In the genomic region with DNA sequence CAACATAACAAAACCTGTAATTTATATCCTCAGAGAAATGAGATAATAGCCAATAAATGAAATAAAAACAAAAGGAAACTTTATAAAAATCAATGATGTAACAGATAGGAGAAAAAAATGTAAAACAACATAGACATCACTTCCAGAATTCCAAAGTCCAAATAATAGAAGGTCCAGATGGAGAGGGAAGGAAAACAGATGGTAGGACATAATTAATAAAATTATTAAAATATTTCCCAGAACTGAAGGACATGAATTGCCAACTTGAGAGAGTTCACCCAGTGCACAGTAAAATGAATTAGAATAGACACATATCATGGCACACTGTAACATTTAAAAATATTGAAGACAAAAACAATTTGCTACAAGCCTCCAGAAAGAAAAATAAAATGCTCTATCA, we compare ENCODE assay signal across 22 cellular contexts.
DNase-seq lines count a peak whose midpoint lies in the region; ATAC-seq, FAIRE-seq and TF ChIP-seq lines count a peak whose summit lies in the region.
"Had no signal": no experiment of that assay in that cellular context is flagged by ENCODE, and none has a peak within 500 bp of the region (broad histone marks: within the 10 kb centered on the region; RNA-seq: fewer than 3 reads in every experiment).

No MANE protein-coding gene starts in this region.

- peaks cover 17% of the 10 kb centered on the region for H3K4me1 Mint-ChIP-seq in MCF 10A (ENCODE audit: insufficient read depth, unreplicated experiment)
- H3K4me1 Mint-ChIP-seq: IgD-negative memory B cell had no signal

- H3K4me3 ChIP-seq in breast epithelium = no peak overlapping the region
- no peak overlapping the region for H3K4me3 ChIP-seq in mammary epithelial cell (replicated peaks in 1 of 3; ENCODE audit: insufficient read depth in 1 of 3, low read depth in 2 of 3, low read length in 3 of 3)
- no peak overlapping the region for H3K4me3 ChIP-seq in keratinocyte (ENCODE audit: control insufficient read depth in 2 of 3, extremely low read depth in 1 of 3, insufficient read depth in 2 of 3, low read depth in 1 of 3, low read length in 3 of 3)
- H3K4me3 ChIP-seq in pancreas = no peak overlapping the region
- H3K4me3 ChIP-seq: Peyer's patch, SJSA1 had no signal

- in situ Hi-C loops in mammary epithelial cell (cut with MboI; ENCODE audit: low sequenced_read_pairs in 2 of 2) = no loop called here

- CTCF ChIA-PET in MCF 10A (lab: Yijun Ruan, JAX) = no interaction called here
- CTCF ChIA-PET in mammary epithelial cell (lab: Charles Lee; ENCODE audit: low non-redundant PET) = no interaction called here

- H3K9ac ChIP-seq in mammary epithelial cell (ENCODE audit: insufficient read depth, low read length) (no peak overlapping the region), keratinocyte (ENCODE audit: control insufficient read depth, extremely low read depth, insufficient read depth, low read length) (no peak overlapping the region)

- intact Hi-C loops in MCF 10A (cut with micrococcal nuclease) = loop anchor here (5.0 kb wide), 1 partner anchor 365 kb away; no protein-coding TSS in a partner anchor
- intact Hi-C loops in breast epithelium (cut with DNase I; ENCODE audit: low total_unique reads) = no loop called here
- intact Hi-C loops in mammary epithelial cell (cut with micrococcal nuclease) = no loop called here
- intact Hi-C loops in pancreas (cut with DNase I) = no loop called here

- BruUV-seq in MCF 10A (replicated peaks; lab: Mats Ljungman, UMichigan) (no TSS peak), mammary epithelial cell (replicated peaks; lab: Mats Ljungman, UMichigan) (no TSS peak)

- TF ChIP-seq CTCF in MCF 10A (IDR thresholded peaks at IDR 0.05; ENCODE audit: unreplicated experiment) (no peak), breast epithelium (IDR thresholded peaks at IDR 0.05) (no peak), mammary epithelial cell (conservative IDR thresholded peaks at IDR 0.05 in 1 of 2, IDR thresholded peaks at IDR 0.05 in 1 of 2; ENCODE audit: extremely low read depth in 1 of 2, insufficient read depth in 1 of 2, low read depth in 1 of 2, low read length in 2 of 2) (no peak), keratinocyte (optimal IDR thresholded peaks at IDR 0.05 in 1 of 3, IDR thresholded peaks at IDR 0.05 in 1 of 3, conservative IDR thresholded peaks at IDR 0.05 in 1 of 3; ENCODE audit: extremely low read depth in 1 of 3, insufficient read depth in 2 of 3, low read length in 3 of 3) (no peak), pancreas (IDR thresholded peaks at IDR 0.05) (no peak)

- H2AFZ ChIP-seq in mammary epithelial cell (ENCODE audit: low read depth, low read length) (peak overlapping the region; percentile 51), keratinocyte (ENCODE audit: control insufficient read depth, low read length) (no peak overlapping the region)

- H3K27me3 ChIP-seq in breast epithelium = no peaks in the 10 kb centered on the region
- H3K27me3 ChIP-seq in mammary epithelial cell (ENCODE audit: insufficient read depth, low read length) = no peaks in the 10 kb centered on the region
- H3K27me3 ChIP-seq in keratinocyte (ENCODE audit: control insufficient read depth, extremely low read depth, insufficient read depth, low read length) = no peaks in the 10 kb centered on the region
- H3K27me3 ChIP-seq in pancreas = no peaks in the 10 kb centered on the region
- H3K27me3 ChIP-seq: Peyer's patch, SJSA1 had no signal

- H3K9me3 ChIP-seq in breast epithelium (peaks cover 0 to 8% of the 10 kb centered on the region in 2 donors), mammary epithelial cell (replicated peaks; ENCODE audit: insufficient read depth, low read length) (no peaks in the 10 kb centered on the region), keratinocyte (ENCODE audit: control insufficient read depth, low read depth, low read length) (no peaks in the 10 kb centered on the region), pancreas (no peaks in the 10 kb centered on the region)
- H3K9me3 ChIP-seq: Peyer's patch, SJSA1 had no signal

- H3K4me3 Mint-ChIP-seq in MCF 10A (ENCODE audit: unreplicated experiment) = no peak overlapping the region
- H3K4me3 Mint-ChIP-seq: CD8-positive, alpha-beta T cell; IgD-negative memory B cell had no signal

- no peaks in the 10 kb centered on the region for H3K79me2 ChIP-seq in mammary epithelial cell (ENCODE audit: insufficient read depth, low read length)
- H3K79me2 ChIP-seq in keratinocyte (ENCODE audit: control insufficient read depth, insufficient read depth, low read length) = no peaks in the 10 kb centered on the region

- H3K27ac ChIP-seq in breast epithelium (no peak overlapping the region), mammary epithelial cell (ENCODE audit: insufficient read depth, low read depth, low read length) (peak overlapping the region; percentile 64), keratinocyte (ENCODE audit: control insufficient read depth, insufficient read depth, low read length) (peak overlapping the region; percentile 53), pancreas (no peak overlapping the region)
- H3K27ac ChIP-seq: 22Rv1, Peyer's patch, SJSA1 had no signal

- dilution Hi-C loops in mammary epithelial cell (cut with HindIII; ENCODE audit: low sequenced_read_pairs) = no loop called here
- dilution Hi-C loops in keratinocyte (cut with MboI; ENCODE audit: extremely low pct_ligation_motif_present, low sequenced_read_pairs) = no loop called here

- DNase-seq in MCF 10A (ENCODE audit: unreplicated experiment) (no peak), breast epithelium (ENCODE audit: low spot score in 2 of 2) (no peak), mammary epithelial cell (no peak), keratinocyte (ENCODE audit: low read depth, low spot score) (no peak), pancreas (no peak)
- no peak for DNase-seq in stimulated activated CD4-positive, alpha-beta T cell treated with anti-CD3 and anti-CD28 coated beads, Interleukin-4, amount 100 ng/mL, for 24 hours
- DNase-seq: CD8-positive, alpha-beta T cell; DMS153; GOT3; NCI-H1694; NCI-H2081; NCI-H510A treated with DMSO at 0.1 percent for 48 hours; NCI-H748 treated with DMSO at 0.1 percent for 48 hours; NK-92 treated with Interleukin-12 subunit alpha and Interleukin-12 subunit beta, amount 100 ng/mL, for 24 hours; Peyer's patch had no signal

- no peak for TF ChIP-seq POLR2A in breast epithelium (IDR thresholded peaks at IDR 0.05)

- no peak for FAIRE-seq in keratinocyte (lab: Jason Lieb, UNC)
- no peak for FAIRE-seq in pancreas (lab: Jason Lieb, UNC)
- FAIRE-seq: G401.6, GM12892 had no signal

- no peaks in the 10 kb centered on the region for H3K36me3 Mint-ChIP-seq in MCF 10A (ENCODE audit: insufficient read depth, unreplicated experiment)
- H3K36me3 Mint-ChIP-seq: CD8-positive, alpha-beta T cell; IgD-negative memory B cell had no signal

- ATAC-seq in GM21360 (IDR thresholded peaks at IDR 0.05; ENCODE audit: unreplicated experiment) (no peak), pancreas (no peak), HG02870 (IDR thresholded peaks at IDR 0.05; ENCODE audit: unreplicated experiment) (no peak)
- ATAC-seq: CD8-positive, alpha-beta T cell had no signal

- H3K27ac Mint-ChIP-seq in MCF 10A (ENCODE audit: low read depth, unreplicated experiment) = peak overlapping the region; percentile 67
- H3K27ac Mint-ChIP-seq: CD8-positive, alpha-beta T cell; IgD-negative memory B cell had no signal

- H4K20me1 ChIP-seq in mammary epithelial cell (ENCODE audit: insufficient read depth, low read length) (no peaks in the 10 kb centered on the region), keratinocyte (ENCODE audit: control insufficient read depth, extremely low read depth, insufficient read depth, low read length) (no peaks in the 10 kb centered on the region)

- no peaks in the 10 kb centered on the region for H3K4me1 ChIP-seq in breast epithelium
- peaks cover 27% of the 10 kb centered on the region for H3K4me1 ChIP-seq in mammary epithelial cell (ENCODE audit: insufficient read depth, low read length)
- H3K4me1 ChIP-seq in keratinocyte (ENCODE audit: control insufficient read depth, extremely low read depth, insufficient read depth, low read length) = peaks cover 13% of the 10 kb centered on the region
- no peaks in the 10 kb centered on the region for H3K4me1 ChIP-seq in pancreas
- H3K4me1 ChIP-seq: Peyer's patch, SJSA1 had no signal

- H3K4me2 ChIP-seq in mammary epithelial cell (ENCODE audit: insufficient read depth, low read depth, low read length) (peak overlapping the region; percentile 46), keratinocyte (ENCODE audit: control insufficient read depth, extremely low read depth, insufficient read depth, low read depth, low read length) (no peak overlapping the region)

- H3K9me3 Mint-ChIP-seq in MCF 10A (ENCODE audit: unreplicated experiment) = peaks cover 13% of the 10 kb centered on the region

- POLR2A ChIA-PET in MCF 10A (lab: Yijun Ruan, JAX) = no interaction called here

- H3K9me1 ChIP-seq in keratinocyte (ENCODE audit: control insufficient read depth, extremely low read depth, insufficient read depth, low read length) = no peaks in the 10 kb centered on the region

- H3K27me3 Mint-ChIP-seq in MCF 10A (ENCODE audit: insufficient read depth, unreplicated experiment) = no peaks in the 10 kb centered on the region
- H3K27me3 Mint-ChIP-seq: IgD-negative memory B cell had no signal

- H3K36me3 ChIP-seq in breast epithelium (peaks cover 4% of the 10 kb centered on the region), mammary epithelial cell (ENCODE audit: insufficient read depth, low read length) (no peaks in the 10 kb centered on the region), keratinocyte (ENCODE audit: control insufficient read depth in 2 of 2, extremely low read depth in 1 of 2, insufficient read depth in 2 of 2, low read length in 2 of 2) (no peaks in the 10 kb centered on the region), pancreas (no peaks in the 10 kb centered on the region)
- H3K36me3 ChIP-seq: Peyer's patch, SJSA1 had no signal

Comparison
In these comparisons a context has a peak if more than half of its experiments do, and no peak if none do; other contexts are left out.
1. H3K27ac ChIP-seq: peak in mammary epithelial cell (single experiment) and keratinocyte (single experiment); none in breast epithelium (0 of 2) and pancreas (0 of 4).